In the genomic region with DNA sequence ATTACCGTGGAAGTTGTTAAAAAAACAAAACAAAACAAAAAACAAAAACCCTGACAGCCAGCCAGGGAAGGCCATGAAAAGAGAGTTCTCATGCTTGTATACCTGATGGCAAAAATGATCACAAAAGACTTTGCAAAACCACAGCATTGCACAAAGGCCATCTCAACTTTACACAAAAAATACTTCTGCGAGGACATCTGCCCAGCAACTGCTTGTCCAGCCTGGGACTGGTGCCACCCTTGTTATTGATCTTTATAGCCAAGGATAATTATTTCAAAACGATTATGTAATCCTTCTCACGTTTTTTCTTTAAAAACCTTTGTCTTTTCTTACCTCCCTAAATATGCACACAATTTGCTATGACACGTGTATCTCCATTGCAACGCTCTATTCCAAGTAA, we compare ENCODE assay signal across 13 cellular contexts. TPM values are rescaled to one million over a fixed set of nuclear protein-coding genes. Genes with fewer than 3 reads are reported as not detected.
DNase-seq lines count a peak whose midpoint lies in the region; ATAC-seq and TF ChIP-seq lines count a peak whose summit lies in the region.
"Had no signal": no experiment of that assay in that cellular context is flagged by ENCODE, and none has a peak within 500 bp of the region (broad histone marks: within the 10 kb centered on the region; RNA-seq: fewer than 3 reads in every experiment).

No MANE protein-coding gene starts in this region.

- H3K4me1 ChIP-seq in left ventricle myocardium inferior (peaks cover 15% of the 10 kb centered on the region), heart left ventricle (peaks cover 0 to 17% (median 4%) of the 10 kb centered on the region in 12 donors)
- H3K4me1 ChIP-seq: BE2C, HAP-1 had no signal

- ATAC-seq in heart left ventricle, result no peak

- no peaks in the 10 kb centered on the region for H3K27me3 ChIP-seq in left ventricle myocardium inferior (ENCODE audit: low read depth)
- no peaks in the 10 kb centered on the region for H3K27me3 ChIP-seq in heart left ventricle
- peaks cover 0 to 3% (median 0%) of the 10 kb centered on the region in 45 donors for H3K27me3 ChIP-seq in dorsolateral prefrontal cortex
- H3K27me3 ChIP-seq: BE2C had no signal

- H3K27ac ChIP-seq in left ventricle myocardium inferior (replicated peaks) (peak overlapping the region; percentile 65), heart left ventricle (no peak overlapping the region), dorsolateral prefrontal cortex (no peak overlapping the region)

- intact Hi-C loops in left ventricle myocardium inferior (cut with micrococcal nuclease) (no loop called here), heart left ventricle (cut with DNase I) (no loop called here), dorsolateral prefrontal cortex (cut with DNase I) (no loop called here), posterior cingulate gyrus (cut with DNase I) (no loop called here)

- DNase-seq in left ventricle myocardium inferior, result no peak
- no peak for DNase-seq in heart left ventricle
- DNase-seq in MV-4-11 (lab: John Stamatoyannopoulos, UW), result peak; percentile 5
- DNase-seq in fibroblast of villous mesenchyme (ENCODE audit: low read depth), result peak; percentile 35
- no peak for DNase-seq in dorsolateral prefrontal cortex
- DNase-seq in cerebellum (ENCODE audit: low spot score), result no peak
- DNase-seq in posterior cingulate gyrus, result no peak
- DNase-seq: BE2C; C1 segment of cervical spinal cord; CD4-positive, CD25-positive, alpha-beta regulatory T cell; CD8-positive, alpha-beta memory T cell; COR-L47 had no signal

- H3K4me3 ChIP-seq in left ventricle myocardium inferior (no peak overlapping the region), heart left ventricle (no peak overlapping the region), fibroblast of villous mesenchyme (ENCODE audit: low read depth, low read length) (no peak overlapping the region), dorsolateral prefrontal cortex (no peak overlapping the region)
- H3K4me3 ChIP-seq: HAP-1 had no signal

- TF ChIP-seq POLR2A in heart left ventricle (IDR thresholded peaks at IDR 0.05), result no peak

- WGBS in heart left ventricle, 4 donors, result 58 to 65% (median 64%) methylated on average over 6 of the region's 6 CpGs

- TF ChIP-seq CTCF in left ventricle myocardium inferior (IDR thresholded peaks at IDR 0.05; ENCODE audit: borderline replicate concordance) (no peak), heart left ventricle (IDR thresholded peaks at IDR 0.05) (no peak), fibroblast of villous mesenchyme (IDR thresholded peaks at IDR 0.05; ENCODE audit: insufficient read depth, low read depth, low read length) (no peak), dorsolateral prefrontal cortex (IDR thresholded peaks at IDR 0.05 in 54 of 56, conservative IDR thresholded peaks at IDR 0.05 in 2 of 56; ENCODE audit: low read depth in 1 of 56, partially characterized antibody in 56 of 56) (no peak)

- H3K9me3 ChIP-seq in left ventricle myocardium inferior (replicated peaks), result no peaks in the 10 kb centered on the region
- no peaks in the 10 kb centered on the region for H3K9me3 ChIP-seq in heart left ventricle
- H3K9me3 ChIP-seq: BE2C had no signal

- no peaks in the 10 kb centered on the region for H3K36me3 ChIP-seq in left ventricle myocardium inferior
- H3K36me3 ChIP-seq in heart left ventricle, result no peaks in the 10 kb centered on the region
- H3K36me3 ChIP-seq: BE2C, HAP-1 had no signal

RNA-seq across cellular contexts. Expression of gene SLC28A3, which starts 42.2 kb away (rescaled TPM):
- total RNA-seq in left ventricle myocardium inferior (0.16 TPM), heart left ventricle (1 to 10 TPM in 1 of 9 donors, under 1 TPM in 7, not detected in 1; 0.10 to 5.7 (median 0.22) TPM), fibroblast of villous mesenchyme (0.32 and 0.43 TPM in 2 replicates), dorsolateral prefrontal cortex (under 1 TPM in 13 of 120 experiments, not detected in 107; 0.09 to 0.21 (median 0.11) TPM), cerebellum (0.09 TPM)
- under 1 TPM; 0.04 TPM for polyA plus RNA-seq in heart left ventricle
- total RNA-seq: CD4-positive, CD25-positive, alpha-beta regulatory T cell had no signal
- polyA plus RNA-seq: CD4-positive, CD25-positive, alpha-beta regulatory T cell; CD8-positive, alpha-beta memory T cell had no signal

Comparison
In these comparisons a context has a peak if more than half of its experiments do, and no peak if none do; other contexts are left out.
1. DNase-seq: peak in MV-4-11 (single experiment) and fibroblast of villous mesenchyme (single experiment); none in left ventricle myocardium inferior (single experiment), heart left ventricle (0 of 5), dorsolateral prefrontal cortex (0 of 10), cerebellum (single experiment) and posterior cingulate gyrus (0 of 10).